ENCODE assay signal across 1 cellular context in genomic region chr17:65561394-65562205, GRCh38.
TF ChIP-seq lines count a peak whose summit lies in the region.

Gene AXIN2 (minus strand): TSS chr17:65561648. CDS start chr17:65558620, 3,028 bp downstream.

TF ChIP-seq in WTC11, 78 proteins besides CTCF, POLR2A, EP300 and RAD21 (continued from another document):
- TF ChIP-seq ATF2 (CRISPR knock-in tag; IDR thresholded peaks at IDR 0.05; ENCODE audit: borderline replicate concordance, low read depth) (no peak), ESRRA (CRISPR knock-in tag; IDR thresholded peaks at IDR 0.05; ENCODE audit: borderline replicate concordance) (no peak), SMAD3 (CRISPR knock-in tag; IDR thresholded peaks at IDR 0.05; ENCODE audit: borderline replicate concordance) (peak; percentile 62; the same call in 1 of the 2 replicates)
